Comparison of ENCODE assay signal across 1 cellular context in genomic region chr7:2702594-2702957, GRCh38.
TF ChIP-seq lines count a peak whose summit lies in the region.

No MANE protein-coding gene starts in this region.

TF ChIP-seq in HepG2, 621 proteins besides CTCF, POLR2A, EP300 and RAD21:
- TF ChIP-seq, protein P1, sequence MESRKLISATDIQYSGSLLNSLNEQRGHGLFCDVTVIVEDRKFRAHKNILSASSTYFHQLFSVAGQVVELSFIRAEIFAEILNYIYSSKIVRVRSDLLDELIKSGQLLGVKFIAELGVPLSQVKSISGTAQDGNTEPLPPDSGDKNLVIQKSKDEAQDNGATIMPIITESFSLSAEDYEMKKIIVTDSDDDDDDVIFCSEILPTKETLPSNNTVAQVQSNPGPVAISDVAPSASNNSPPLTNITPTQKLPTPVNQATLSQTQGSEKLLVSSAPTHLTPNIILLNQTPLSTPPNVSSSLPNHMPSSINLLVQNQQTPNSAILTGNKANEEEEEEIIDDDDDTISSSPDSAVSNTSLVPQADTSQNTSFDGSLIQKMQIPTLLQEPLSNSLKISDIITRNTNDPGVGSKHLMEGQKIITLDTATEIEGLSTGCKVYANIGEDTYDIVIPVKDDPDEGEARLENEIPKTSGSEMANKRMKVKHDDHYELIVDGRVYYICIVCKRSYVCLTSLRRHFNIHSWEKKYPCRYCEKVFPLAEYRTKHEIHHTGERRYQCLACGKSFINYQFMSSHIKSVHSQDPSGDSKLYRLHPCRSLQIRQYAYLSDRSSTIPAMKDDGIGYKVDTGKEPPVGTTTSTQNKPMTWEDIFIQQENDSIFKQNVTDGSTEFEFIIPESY (CRISPR knock-in tag; IDR thresholded peaks at IDR 0.05), result peak; percentile 50; the same call in 1 of the 2 replicates
- TF ChIP-seq ZKSCAN8 (CRISPR knock-in tag; IDR thresholded peaks at IDR 0.05; ENCODE audit: borderline replicate concordance), result no peak
